ENCODE assay signal across 18 cellular contexts in genomic region chr4:140690093-140690492, GRCh38.
"Had no signal": no experiment of that assay in that cellular context is flagged by ENCODE, and none has a peak within 500 bp of the region (broad histone marks: within the 10 kb centered on the region; RNA-seq: fewer than 3 reads in every experiment).

No MANE protein-coding gene starts in this region.

- H3K36me3 ChIP-seq: gastrocnemius medialis, left lung, sigmoid colon had no signal

- H3K27me3 ChIP-seq: gastrocnemius medialis, left lung, sigmoid colon, SJCRH30, tibial artery had no signal

- DNase-seq: activated CD4-positive, alpha-beta T cell treated with anti-CD3 and anti-CD28 coated beads, Interleukin-2, amount 10 ng/mL, durations not matched to agents 7 days and 5 days; activated CD4-positive, CD25-positive, alpha-beta regulatory T cell; activated CD8-positive, alpha-beta memory T cell treated with anti-CD3 and anti-CD28 coated beads, Interleukin-2, amount 50 U/mL, for 48 hours; activated naive CD8-positive, alpha-beta T cell treated with anti-CD3 and anti-CD28 coated beads for 36 hours; cerebellar nuclear complex; effector memory CD8-positive, alpha-beta T cell; gastrocnemius medialis; left lung; occipital lobe; sigmoid colon; SJCRH30; stimulated activated CD4-positive, alpha-beta T cell treated with anti-CD3 and anti-CD28 coated beads, Interleukin-1b, Interleukin-23, amount 100 ng/mL, for 48 hours; stimulated activated naive B cell treated with anti-CD40 and anti-IgM and Interleukin-4, amounts not matched to agents 10 μg/mL and 1 μg/mL and 100 μg/mL, for 72 hours; T-helper 2 cell; tibial artery had no signal

- H3K9me3 ChIP-seq: gastrocnemius medialis, left lung, sigmoid colon, SJCRH30, tibial artery had no signal

- H3K4me3 ChIP-seq: gastrocnemius medialis, left lung, sigmoid colon, SJCRH30, tibial artery had no signal

- H3K27ac Mint-ChIP-seq: activated CD4-positive, alpha-beta T cell treated with anti-CD3 and anti-CD28 coated beads, Interleukin-2, amount 10 ng/mL, durations not matched to agents 7 days and 5 days; activated naive CD8-positive, alpha-beta T cell treated with anti-CD3 and anti-CD28 coated beads for 36 hours; activated T-helper 1 cell treated with anti-CD3 and anti-CD28 coated beads, Interleukin-12 subunit alpha, Interleukin-12 subunit beta, Interleukin-2, Interleukin-4 antibody, amounts not matched to agents 30 ng/mL and 10 ng/mL and 1 ng/mL, durations not matched to agents 14 hours and 24 hours and 36 hours; effector memory CD8-positive, alpha-beta T cell; natural killer cell treated with Interleukin-12 subunit alpha and Interleukin-12 subunit beta and Interleukin-15 and Interleukin-18, amount 100 ng/mL, for 72 hours; stimulated activated naive B cell treated with anti-CD40 and anti-IgM and Interleukin-4, amounts not matched to agents 10 μg/mL and 1 μg/mL and 100 μg/mL, for 72 hours had no signal

- H3K27me3 Mint-ChIP-seq: stimulated activated naive B cell treated with anti-CD40 and anti-IgM and Interleukin-4, amounts not matched to agents 10 μg/mL and 1 μg/mL and 100 μg/mL, for 72 hours had no signal

- H3K4me3 Mint-ChIP-seq: activated CD4-positive, alpha-beta T cell treated with anti-CD3 and anti-CD28 coated beads, Interleukin-2, amount 10 ng/mL, durations not matched to agents 7 days and 5 days; activated naive CD8-positive, alpha-beta T cell treated with anti-CD3 and anti-CD28 coated beads for 36 hours; activated T-helper 1 cell treated with anti-CD3 and anti-CD28 coated beads, Interleukin-12 subunit alpha, Interleukin-12 subunit beta, Interleukin-2, Interleukin-4 antibody, amounts not matched to agents 30 ng/mL and 10 ng/mL and 1 ng/mL, durations not matched to agents 14 hours and 24 hours and 36 hours; effector memory CD8-positive, alpha-beta T cell; natural killer cell treated with Interleukin-12 subunit alpha and Interleukin-12 subunit beta and Interleukin-15 and Interleukin-18, amount 100 ng/mL, for 72 hours; stimulated activated naive B cell treated with anti-CD40 and anti-IgM and Interleukin-4, amounts not matched to agents 10 μg/mL and 1 μg/mL and 100 μg/mL, for 72 hours had no signal

- H3K36me3 Mint-ChIP-seq: activated naive CD8-positive, alpha-beta T cell treated with anti-CD3 and anti-CD28 coated beads for 36 hours; natural killer cell treated with Interleukin-12 subunit alpha and Interleukin-12 subunit beta and Interleukin-15 and Interleukin-18, amount 100 ng/mL, for 72 hours had no signal

- H3K27ac ChIP-seq: epithelial cell of prostate, sigmoid colon, SJCRH30, tibial artery had no signal

- H3K9me3 Mint-ChIP-seq: activated CD4-positive, alpha-beta T cell treated with anti-CD3 and anti-CD28 coated beads, Interleukin-2, amount 10 ng/mL, durations not matched to agents 7 days and 5 days; activated naive CD8-positive, alpha-beta T cell treated with anti-CD3 and anti-CD28 coated beads for 36 hours; activated T-helper 1 cell treated with anti-CD3 and anti-CD28 coated beads, Interleukin-12 subunit alpha, Interleukin-12 subunit beta, Interleukin-2, Interleukin-4 antibody, amounts not matched to agents 30 ng/mL and 10 ng/mL and 1 ng/mL, durations not matched to agents 14 hours and 24 hours and 36 hours; effector memory CD8-positive, alpha-beta T cell; natural killer cell treated with Interleukin-12 subunit alpha and Interleukin-12 subunit beta and Interleukin-15 and Interleukin-18, amount 100 ng/mL, for 72 hours; stimulated activated naive B cell treated with anti-CD40 and anti-IgM and Interleukin-4, amounts not matched to agents 10 μg/mL and 1 μg/mL and 100 μg/mL, for 72 hours had no signal

- H3K4me1 Mint-ChIP-seq: activated CD4-positive, alpha-beta T cell treated with anti-CD3 and anti-CD28 coated beads, Interleukin-2, amount 10 ng/mL, durations not matched to agents 7 days and 5 days; activated naive CD8-positive, alpha-beta T cell treated with anti-CD3 and anti-CD28 coated beads for 36 hours had no signal

- ATAC-seq: effector memory CD8-positive, alpha-beta T cell; gastrocnemius medialis; left lung; natural killer cell treated with Interleukin-12 subunit alpha and Interleukin-12 subunit beta and Interleukin-15 and Interleukin-18, amount 100 ng/mL, for 72 hours; stimulated activated naive B cell treated with anti-CD40 and anti-IgM and Interleukin-4, amounts not matched to agents 10 μg/mL and 1 μg/mL and 100 μg/mL, for 72 hours had no signal

- H3K4me1 ChIP-seq: sigmoid colon had no signal
